In genomic region chr1:92538413-92539061, GRCh38 we compare ENCODE assay signal across 8 cellular contexts. TPM values are rescaled to one million over a fixed set of nuclear protein-coding genes. Genes with fewer than 3 reads are reported as not detected.
A peak's percentile ranks its signal among the peaks of the same experiment; 100 is the strongest.
DNase-seq lines count a peak whose midpoint lies in the region; ATAC-seq and TF ChIP-seq lines count a peak whose summit lies in the region.

No MANE protein-coding gene starts in this region.

- H3K27me3 ChIP-seq in BLaER1 (no peaks in the 10 kb centered on the region), mesendoderm (ENCODE audit: insufficient read depth, low read length, poor library complexity) (no peaks in the 10 kb centered on the region), upper lobe of right lung (no peaks in the 10 kb centered on the region)

- no peak overlapping the region for H3K23ac ChIP-seq in mesendoderm (ENCODE audit: low read length)

- H3K36me3 ChIP-seq in BLaER1 (0 out of 2 replicates have a peak, but pooled peaks cover 5% of the 10 kb centered on the region), mesendoderm (ENCODE audit: control insufficient read depth, insufficient read depth, low read length) (no peaks in the 10 kb centered on the region), upper lobe of right lung (no peaks in the 10 kb centered on the region)

- intact Hi-C loops in upper lobe of right lung (cut with DNase I): no loop called here

- H3K9ac ChIP-seq in BLaER1: no peak overlapping the region
- H3K9ac ChIP-seq in mesendoderm (ENCODE audit: low read length): no peak overlapping the region

- peak; percentile 20 for DNase-seq in GM19238 (ENCODE audit: insufficient read length, low spot score)
- peak; percentile 55 to 61 for DNase-seq in activated T-cell treated with anti-CD3 and anti-CD28 coated beads, Interleukin-2, amount 50 U/mL, for 72 hours
- no peak for DNase-seq in NCI-H187 treated with DMSO at 0.1 percent for 48 hours (lab: John Stamatoyannopoulos, UW)
- no peak for DNase-seq in dedifferentiated amniotic fluid mesenchymal stem cell (ENCODE audit: extremely low spot score)
- DNase-seq in mesendoderm: no peak
- DNase-seq in upper lobe of right lung: no peak

- H2BK15ac ChIP-seq in mesendoderm (replicated peaks; ENCODE audit: low read depth): no peak overlapping the region

- H3K4me1 ChIP-seq in BLaER1 (peaks cover 30% of the 10 kb centered on the region), mesendoderm (ENCODE audit: control insufficient read depth, low read depth, low read length) (no peaks in the 10 kb centered on the region), upper lobe of right lung (peaks cover 7% of the 10 kb centered on the region)

- no peak overlapping the region for H2AK5ac ChIP-seq in mesendoderm (ENCODE audit: low read length)

- H4K8ac ChIP-seq in mesendoderm (ENCODE audit: low read depth, low read length): no peak overlapping the region

- no peak overlapping the region for H2BK120ac ChIP-seq in mesendoderm (ENCODE audit: low read depth, low read length)

- peaks cover 7% of the 10 kb centered on the region for H3K9me3 ChIP-seq in BLaER1
- H3K9me3 ChIP-seq in upper lobe of right lung: no peaks in the 10 kb centered on the region

- H3K56ac ChIP-seq in mesendoderm (ENCODE audit: low read length): no peak overlapping the region

- H3K9me3 Mint-ChIP-seq in activated T-cell treated with anti-CD3 and anti-CD28 coated beads, Interleukin-2, amount 50 U/mL, for 72 hours: peaks cover 0 to 2% of the 10 kb centered on the region in 2 donors

- H3K27ac Mint-ChIP-seq in activated T-cell treated with anti-CD3 and anti-CD28 coated beads, Interleukin-2, amount 50 U/mL, for 72 hours: peak overlapping the region; percentile 99

- H2BK5ac ChIP-seq in mesendoderm (ENCODE audit: low read length): no peak overlapping the region

- H3K18ac ChIP-seq in mesendoderm (ENCODE audit: low read length): no peak overlapping the region

- no peaks in the 10 kb centered on the region for H3K79me1 ChIP-seq in mesendoderm (ENCODE audit: low read length)

- H3K4me2 ChIP-seq in BLaER1 (peak overlapping the region; percentile 60), mesendoderm (ENCODE audit: low read length) (no peak overlapping the region)

- peaks cover 22 to 46% of the 10 kb centered on the region in 2 donors for H3K36me3 Mint-ChIP-seq in activated T-cell treated with anti-CD3 and anti-CD28 coated beads, Interleukin-2, amount 50 U/mL, for 72 hours (ENCODE audit: insufficient read depth in 2 of 2)

- H3K4me3 Mint-ChIP-seq in activated T-cell treated with anti-CD3 and anti-CD28 coated beads, Interleukin-2, amount 50 U/mL, for 72 hours: peak overlapping the region; percentile 68 to 77

- no peaks in the 10 kb centered on the region for H3K79me2 ChIP-seq in mesendoderm (ENCODE audit: control insufficient read depth, insufficient read depth, low read length)

- H4K20me1 ChIP-seq in BLaER1: no peaks in the 10 kb centered on the region

- H4K5ac ChIP-seq in mesendoderm (ENCODE audit: low read length): no peak overlapping the region

- H3K27me3 Mint-ChIP-seq in activated T-cell treated with anti-CD3 and anti-CD28 coated beads, Interleukin-2, amount 50 U/mL, for 72 hours (ENCODE audit: low read depth): no peaks in the 10 kb centered on the region

- WGBS in mesendoderm (ENCODE audit: extremely low coverage, insufficient coverage, low lambda C conversion rate): no CpG with 5 or more reads among the region's 2 CpGs

- peak; percentile 51 for ATAC-seq in HG03095 (IDR thresholded peaks at IDR 0.05; ENCODE audit: unreplicated experiment)
- peak; percentile 68 to 72 for ATAC-seq in activated T-cell treated with anti-CD3 and anti-CD28 coated beads, Interleukin-2, amount 50 U/mL, for 72 hours (replicated peaks in 1 of 2)
- no peak for ATAC-seq in upper lobe of right lung

- no peak overlapping the region for H3K27ac ChIP-seq in BLaER1
- H3K27ac ChIP-seq in mesendoderm (ENCODE audit: low read depth, low read length): no peak overlapping the region
- H3K27ac ChIP-seq in upper lobe of right lung: no peak overlapping the region

- H3K4me3 ChIP-seq in BLaER1 (no peak overlapping the region), mesendoderm (ENCODE audit: low read length) (no peak overlapping the region), upper lobe of right lung (no peak overlapping the region)

- no peak for TF ChIP-seq CTCF in upper lobe of right lung (IDR thresholded peaks at IDR 0.05)

- H3K4me1 Mint-ChIP-seq in activated T-cell treated with anti-CD3 and anti-CD28 coated beads, Interleukin-2, amount 50 U/mL, for 72 hours (ENCODE audit: low read depth): peaks cover 97% of the 10 kb centered on the region

- no peak overlapping the region for H3K4ac ChIP-seq in mesendoderm (ENCODE audit: low read depth, low read length)

RNA-seq across cellular contexts. Expression of gene GFI1, which starts 51.8 kb away (rescaled TPM):
- total RNA-seq in activated T-cell treated with anti-CD3 and anti-CD28 coated beads, Interleukin-2, amount 50 U/mL, for 72 hours: 100 to 1,000 TPM in 1 of 2 donors, 10 to 100 TPM in 1; 96.5 to 117 TPM
- polyA plus RNA-seq in mesendoderm (2013, experiment 1 of 2): 0.08 TPM
- polyA plus RNA-seq in mesendoderm (2013, experiment 2 of 2): 0.13 TPM
- total RNA-seq in upper lobe of right lung: 5.4 TPM

Comparison
In these comparisons a context has a peak if more than half of its experiments do, and no peak if none do; other contexts are left out.
1. DNase-seq: peak in GM19238 (single experiment) and activated T-cell treated with anti-CD3 and anti-CD28 coated beads, Interleukin-2, amount 50 U/mL, for 72 hours (2 of 2); none in NCI-H187 treated with DMSO at 0.1 percent for 48 hours (single experiment), dedifferentiated amniotic fluid mesenchymal stem cell (single experiment), mesendoderm (single experiment) and upper lobe of right lung (single experiment).
2. RNA of gene GFI1, which starts 51.8 kb away (total RNA-seq): 96.5 to 117 TPM in activated T-cell treated with anti-CD3 and anti-CD28 coated beads, Interleukin-2, amount 50 U/mL, for 72 hours; 5.4 TPM in upper lobe of right lung (single experiment); every median in the first group is over 10 times any median in the second.